9 cellular contexts compared by ENCODE assay signal in the genomic region with DNA sequence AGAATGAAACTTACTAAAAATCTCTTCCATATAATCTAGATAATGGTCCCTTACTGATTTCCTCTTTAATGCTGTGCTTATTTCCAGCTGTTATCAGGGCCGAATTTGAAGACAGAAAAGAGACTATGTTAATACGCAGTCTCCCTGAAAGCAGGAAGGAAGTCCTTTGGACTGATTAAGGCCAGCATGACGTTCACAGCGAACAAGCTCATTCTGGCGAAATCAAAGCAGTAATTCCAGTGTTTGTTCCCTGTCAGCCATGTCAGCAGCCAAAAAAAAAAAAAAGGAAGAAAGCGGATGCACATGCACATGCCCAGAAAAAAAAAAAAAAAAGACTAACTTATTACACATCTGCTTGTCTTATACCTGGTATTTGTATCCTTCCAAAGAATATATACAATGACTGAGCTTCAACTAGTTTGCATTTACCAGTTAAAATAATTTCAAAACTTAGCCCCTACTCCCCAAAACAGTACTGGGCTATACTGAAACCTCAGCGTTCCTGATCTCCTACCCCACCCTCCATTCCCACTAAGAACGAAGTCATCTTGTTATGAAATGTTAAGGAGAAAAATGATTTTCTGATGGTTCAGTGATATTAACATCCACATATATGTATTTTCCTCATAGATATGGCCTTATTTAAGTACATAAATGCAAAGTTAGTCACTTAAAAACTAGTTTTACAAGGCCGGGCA. TPM values are rescaled to one million over a fixed set of nuclear protein-coding genes. Genes with fewer than 3 reads are reported as not detected.
DNase-seq lines count a peak whose midpoint lies in the region; ATAC-seq, FAIRE-seq and TF ChIP-seq lines count a peak whose summit lies in the region.
"Had no signal": no experiment of that assay in that cellular context is flagged by ENCODE, and none has a peak within 500 bp of the region (broad histone marks: within the 10 kb centered on the region; RNA-seq: fewer than 3 reads in every experiment).

No MANE protein-coding gene starts in this region.

- in situ Hi-C loops in GM23248 (cut with MboI) (no loop called here), mammary epithelial cell (cut with MboI; ENCODE audit: low sequenced_read_pairs in 2 of 2) (no loop called here)

- ATAC-seq in HG02623 (IDR thresholded peaks at IDR 0.05; ENCODE audit: unreplicated experiment): no peak

- H3K27me3 ChIP-seq in GM23248 (replicated peaks; ENCODE audit: insufficient read depth) (no peaks in the 10 kb centered on the region), mammary epithelial cell (ENCODE audit: insufficient read depth, low read length) (no peaks in the 10 kb centered on the region)

- CTCF ChIA-PET in mammary epithelial cell (lab: Charles Lee; ENCODE audit: low non-redundant PET): no interaction called here

- no peaks in the 10 kb centered on the region for H3K79me2 ChIP-seq in GM23248 (ENCODE audit: insufficient read depth)
- no peaks in the 10 kb centered on the region for H3K79me2 ChIP-seq in mammary epithelial cell (ENCODE audit: insufficient read depth, low read length)

- H3K9ac ChIP-seq in GM23248 (peak overlapping the region; percentile 87), mammary epithelial cell (ENCODE audit: insufficient read depth, low read length) (no peak overlapping the region)

- peaks cover 29% of the 10 kb centered on the region for H3F3A ChIP-seq in GM23248 (ENCODE audit: insufficient read depth)

- WGBS in GM23248 (ENCODE audit: low coverage in 1 of 2, low lambda C conversion rate in 2 of 2, missing lambda C conversion rate in 2 of 2), 2 experiments: 14 to 17% methylated on average over 9 of the region's 9 CpGs
- 98% methylated on average over 8 of the region's 9 CpGs for WGBS in mammary epithelial cell (ENCODE audit: low coverage, missing lambda C conversion rate)

- H3K4me1 ChIP-seq in GM23248 (ENCODE audit: insufficient read depth): peaks cover 13% of the 10 kb centered on the region
- H3K4me1 ChIP-seq in mammary epithelial cell (ENCODE audit: insufficient read depth, low read length): no peaks in the 10 kb centered on the region

- H3K9me3 ChIP-seq in GM23248 (ENCODE audit: low read depth) (no peaks in the 10 kb centered on the region), mammary epithelial cell (replicated peaks; ENCODE audit: insufficient read depth, low read length) (no peaks in the 10 kb centered on the region)

- no peaks in the 10 kb centered on the region for H3K36me3 ChIP-seq in GM23248 (ENCODE audit: low read depth)
- H3K36me3 ChIP-seq in mammary epithelial cell (ENCODE audit: insufficient read depth, low read length): peaks cover 3% of the 10 kb centered on the region

- DNase-seq in GM23248 (peak; percentile 87), mammary epithelial cell (peak; percentile 49), NCI-H82 treated with DMSO at 0.1 percent for 48 hours (lab: John Stamatoyannopoulos, UW; ENCODE audit: unreplicated experiment) (no peak)
- no peak for DNase-seq in stimulated activated CD4-positive, alpha-beta T cell treated with anti-CD3 and anti-CD28 coated beads, Interleukin-2, amount 100 ng/mL, for 24 hours
- DNase-seq in stimulated activated CD4-positive, alpha-beta T cell treated with anti-CD3 and anti-CD28 coated beads, Interleukin-4, amount 100 ng/mL, for 4 hours: no peak
- DNase-seq: Kasumi-1 had no signal

- H3K9me2 ChIP-seq in GM23248 (ENCODE audit: insufficient read depth): no peaks in the 10 kb centered on the region

- H2AFZ ChIP-seq in GM23248 (peak overlapping the region; percentile 87), mammary epithelial cell (ENCODE audit: low read depth, low read length) (no peak overlapping the region)

- FAIRE-seq in islet of Langerhans (lab: Jason Lieb, UNC): peak; percentile 89

- H3K4me2 ChIP-seq in GM23248 (ENCODE audit: unreplicated experiment): peak overlapping the region; percentile 81
- no peak overlapping the region for H3K4me2 ChIP-seq in mammary epithelial cell (ENCODE audit: insufficient read depth, low read depth, low read length)

- dilution Hi-C loops in mammary epithelial cell (cut with HindIII; ENCODE audit: low sequenced_read_pairs): no loop called here

- no TSS peak for BruUV-seq in mammary epithelial cell (replicated peaks; lab: Mats Ljungman, UMichigan)

- intact Hi-C loops in mammary epithelial cell (cut with micrococcal nuclease): no loop called here

- H3K4me3 ChIP-seq in GM23248 (peak overlapping the region; percentile 65), mammary epithelial cell (replicated peaks in 1 of 3; ENCODE audit: insufficient read depth in 1 of 3, low read depth in 2 of 3, low read length in 3 of 3) (no peak overlapping the region), skin epidermis (no peak overlapping the region)

- TF ChIP-seq CTCF in mammary epithelial cell (conservative IDR thresholded peaks at IDR 0.05 in 1 of 2, IDR thresholded peaks at IDR 0.05 in 1 of 2; ENCODE audit: extremely low read depth in 1 of 2, insufficient read depth in 1 of 2, low read depth in 1 of 2, low read length in 2 of 2): no peak

- peak overlapping the region; percentile 98 for H3K27ac ChIP-seq in GM23248
- no peak overlapping the region for H3K27ac ChIP-seq in mammary epithelial cell (ENCODE audit: insufficient read depth, low read depth, low read length)
- H3K27ac ChIP-seq in skin epidermis: peak overlapping the region in 20 of 21 experiments; percentile 34 to 86 (median 71)

- H4K20me1 ChIP-seq in GM23248 (ENCODE audit: insufficient read depth) (no peaks in the 10 kb centered on the region), mammary epithelial cell (ENCODE audit: insufficient read depth, low read length) (no peaks in the 10 kb centered on the region)

RNA-seq across cellular contexts. Expression of a gene that starts 29.0 kb away (rescaled TPM):
- 61.1 and 69.6 TPM in 2 replicates for total RNA-seq in GM23248 (2014; rRNA removed; shearing (Covaris generic))
- polyA plus RNA-seq in GM23248 (2016; fragmentation: Nextera tagmentation; extraction: Ambion mirVana) (97.9 and 101 TPM in 2 replicates), mammary epithelial cell (53.8 TPM)
- total RNA-seq in mammary epithelial cell: 10 to 100 TPM; 66.4 to 87.2 TPM
- 4.8 TPM for polyA minus RNA-seq in mammary epithelial cell

RNA-seq across cellular contexts. Expression of a gene that starts 29.3 kb away (rescaled TPM):
- total RNA-seq in GM23248 (2014; rRNA removed; shearing (Covaris generic)): 21.5 and 25.2 TPM in 2 replicates
- 26.6 and 30.0 TPM in 2 replicates for polyA plus RNA-seq in GM23248 (2016; fragmentation: Nextera tagmentation; extraction: Ambion mirVana)
- total RNA-seq in mammary epithelial cell: 10 to 100 TPM; 40.2 to 54.5 TPM
- 36.9 TPM for polyA plus RNA-seq in mammary epithelial cell
- 24.3 TPM for polyA minus RNA-seq in mammary epithelial cell

Comparison
In these comparisons a context has a peak if more than half of its experiments do, and no peak if none do; other contexts are left out.
1. DNase-seq: peak in GM23248 (single experiment) and mammary epithelial cell (single experiment); none in stimulated activated CD4-positive, alpha-beta T cell treated with anti-CD3 and anti-CD28 coated beads, Interleukin-2, amount 100 ng/mL, for 24 hours (0 of 2), NCI-H82 treated with DMSO at 0.1 percent for 48 hours (single experiment) and stimulated activated CD4-positive, alpha-beta T cell treated with anti-CD3 and anti-CD28 coated beads, Interleukin-4, amount 100 ng/mL, for 4 hours (0 of 2).